In the genomic region with DNA sequence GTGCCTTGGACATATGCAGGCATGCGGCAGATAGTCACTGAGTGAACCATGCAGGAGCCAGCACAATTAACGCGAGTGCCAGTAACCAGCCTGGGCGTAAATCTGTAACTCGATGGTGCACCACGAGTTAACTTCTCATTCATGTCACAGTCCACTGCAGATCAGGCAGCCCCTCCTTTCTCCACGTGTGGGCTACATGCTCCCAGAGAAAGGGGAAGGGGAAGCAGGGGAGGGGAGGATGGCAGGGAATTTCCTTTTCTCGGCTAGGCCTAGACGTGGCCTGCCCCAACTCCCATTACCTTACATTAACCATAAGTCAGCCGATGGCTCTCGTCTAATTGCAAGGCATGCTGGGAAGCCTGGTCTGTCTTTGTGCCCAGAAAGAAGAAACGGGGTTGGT, we compare ENCODE assay signal across 18 cellular contexts.
"Had no signal": no experiment of that assay in that cellular context is flagged by ENCODE, and none has a peak within 500 bp of the region (broad histone marks: within the 10 kb centered on the region; RNA-seq: fewer than 3 reads in every experiment).

No MANE protein-coding gene starts in this region.

- H3K4me1 ChIP-seq: colonic mucosa had no signal

- H3K36me3 Mint-ChIP-seq: type B pancreatic cell had no signal

- H3K36me3 ChIP-seq: colonic mucosa, ovary had no signal

- FAIRE-seq: endothelial cell of umbilical vein, small intestine, urothelium cell line had no signal

- H3K4me3 ChIP-seq: colonic mucosa, hepatocyte, ovary had no signal

- H3K4me3 Mint-ChIP-seq: endodermal cell, naive B cell, type B pancreatic cell had no signal

- H3K27me3 Mint-ChIP-seq: naive B cell, progenitor cell of endocrine pancreas, type B pancreatic cell had no signal

- H2AFZ ChIP-seq: hepatocyte had no signal

- H3K27ac Mint-ChIP-seq: endodermal cell, progenitor cell of endocrine pancreas had no signal

- H3K79me2 ChIP-seq: hepatocyte had no signal

- ATAC-seq: left lobe of liver, right cardiac atrium had no signal

- H3K4me2 ChIP-seq: hepatocyte had no signal

- H3K27ac ChIP-seq: colonic mucosa, hepatocyte, ovary had no signal

- H3K9me3 Mint-ChIP-seq: endodermal cell, naive B cell, type B pancreatic cell had no signal

- H3K9me3 ChIP-seq: colonic mucosa, ovary had no signal

- DNase-seq: colonic mucosa; effector CD4-positive, alpha-beta T cell; endodermal cell; erythroblast; foreskin melanocyte; mesenchymal stem cell; naive B cell; ovary; right cardiac atrium; small intestine; stimulated activated CD4-positive, alpha-beta T cell treated with anti-CD3 and anti-CD28 coated beads, Interleukin-12 subunit alpha, Interleukin-12 subunit beta, amount 100 ng/mL, for 4 hours; stimulated activated naive CD4-positive, alpha-beta T cell treated with Interleukin-2 at 50 U/mL for 16 hours had no signal

- H3K27me3 ChIP-seq: colonic mucosa, hepatocyte, ovary had no signal
